In the genomic region with DNA sequence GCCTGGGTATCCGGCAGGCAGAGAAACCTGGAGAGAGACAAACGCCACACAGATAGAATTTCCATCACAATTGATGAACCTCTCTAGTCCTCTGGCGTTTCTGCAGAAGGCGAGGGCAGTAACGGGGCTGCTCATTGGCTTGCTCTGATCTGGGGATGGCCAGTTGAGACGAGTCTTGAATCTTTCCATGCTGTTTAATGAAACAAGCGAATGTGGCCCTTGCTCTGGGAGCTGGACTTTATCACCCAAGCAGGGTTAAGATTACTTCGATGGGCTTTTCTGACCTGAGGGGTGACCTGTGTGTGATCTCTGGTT, we compare ENCODE assay signal across 26 cellular contexts. TPM values are rescaled to one million over a fixed set of nuclear protein-coding genes. Genes with fewer than 3 reads are reported as not detected.
DNase-seq lines count a peak whose midpoint lies in the region; ATAC-seq and TF ChIP-seq lines count a peak whose summit lies in the region.
"Had no signal": no experiment of that assay in that cellular context is flagged by ENCODE, and none has a peak within 500 bp of the region (broad histone marks: within the 10 kb centered on the region; RNA-seq: fewer than 3 reads in every experiment).

No MANE protein-coding gene starts in this region.

- peak overlapping the region; percentile 72 for H3K4me3 Mint-ChIP-seq in WTC11
- H3K4me3 Mint-ChIP-seq in stimulated activated naive CD8-positive, alpha-beta T cell treated with anti-CD3 and anti-CD28 coated beads, Interleukin-15, amount 100 ng/mL, for 72 hours = no peak overlapping the region
- H3K4me3 Mint-ChIP-seq: activated CD4-positive, alpha-beta T cell treated with anti-CD3 and anti-CD28 coated beads, Interleukin-2, amount 10 ng/mL, durations not matched to agents 7 days and 5 days; activated naive CD8-positive, alpha-beta T cell treated with anti-CD3 and anti-CD28 coated beads for 36 hours; nephron; stimulated activated effector memory CD8-positive, alpha-beta T cell treated with anti-CD3 and anti-CD28 coated beads, Interleukin-12 subunit alpha, Interleukin-12 subunit beta, amount 100 ng/mL, for 72 hours had no signal

- peak overlapping the region; percentile 97 for H3K27ac Mint-ChIP-seq in WTC11
- no peak overlapping the region for H3K27ac Mint-ChIP-seq in stimulated activated naive CD8-positive, alpha-beta T cell treated with anti-CD3 and anti-CD28 coated beads, Interleukin-15, amount 100 ng/mL, for 72 hours
- H3K27ac Mint-ChIP-seq: activated CD4-positive, alpha-beta T cell treated with anti-CD3 and anti-CD28 coated beads, Interleukin-2, amount 10 ng/mL, durations not matched to agents 7 days and 5 days; activated naive CD8-positive, alpha-beta T cell treated with anti-CD3 and anti-CD28 coated beads for 36 hours; nephron; stimulated activated effector memory CD8-positive, alpha-beta T cell treated with anti-CD3 and anti-CD28 coated beads, Interleukin-12 subunit alpha, Interleukin-12 subunit beta, amount 100 ng/mL, for 72 hours had no signal

- H3K9me3 Mint-ChIP-seq in WTC11 = no peaks in the 10 kb centered on the region
- H3K9me3 Mint-ChIP-seq in stimulated activated naive CD8-positive, alpha-beta T cell treated with anti-CD3 and anti-CD28 coated beads, Interleukin-15, amount 100 ng/mL, for 72 hours = no peaks in the 10 kb centered on the region
- H3K9me3 Mint-ChIP-seq: activated CD4-positive, alpha-beta T cell treated with anti-CD3 and anti-CD28 coated beads, Interleukin-2, amount 10 ng/mL, durations not matched to agents 7 days and 5 days; activated naive CD8-positive, alpha-beta T cell treated with anti-CD3 and anti-CD28 coated beads for 36 hours; nephron; stimulated activated effector memory CD8-positive, alpha-beta T cell treated with anti-CD3 and anti-CD28 coated beads, Interleukin-12 subunit alpha, Interleukin-12 subunit beta, amount 100 ng/mL, for 72 hours had no signal

- H3K27ac ChIP-seq in substantia nigra (ENCODE audit: low read depth, low read length, poor library complexity, severe bottlenecking) = peak overlapping the region; percentile 14
- H3K27ac ChIP-seq: 22Rv1, left lung, RWPE1, thoracic aorta, VCaP had no signal

- CTCF ChIA-PET in WTC11 (lab: Charles Lee) = interaction anchor here (0.6 to 3.7 kb wide), 33 partner anchors 8 to 678 kb away, joined by 3 to 42 read pairs (median 4); partner anchors contain the start of gene CLMN

- DNase-seq in DMS53 (lab: John Stamatoyannopoulos, UW) (peak; percentile 57), DMS53 treated with DMSO at 0.1 percent for 48 hours (lab: John Stamatoyannopoulos, UW; ENCODE audit: unreplicated experiment) (no peak), WTC11 (ENCODE audit: low spot score) (peak; percentile 42), substantia nigra (lab: John Stamatoyannopoulos, UW) (no peak), kidney glomerular epithelial cell (lab: John Stamatoyannopoulos, UW) (no peak), SHP77 (lab: John Stamatoyannopoulos, UW) (no peak)
- no peak for DNase-seq in stimulated activated naive CD8-positive, alpha-beta T cell treated with anti-CD3 and anti-CD28 coated beads, Interleukin-15, amount 100 ng/mL, for 72 hours
- DNase-seq: cerebellar nuclear complex; effector CD8-positive, alpha-beta T cell; GOT3; hippocampal formation; NCI-H1436 treated with DMSO at 0.1 percent for 48 hours; NCI-H2171; NCI-H524 treated with DMSO at 0.1 percent for 48 hours had no signal

- TF ChIP-seq CTCF in WTC11 (IDR thresholded peaks at IDR 0.05) = no peak

- H3K4me1 Mint-ChIP-seq in WTC11 = peaks cover 37% of the 10 kb centered on the region
- H3K4me1 Mint-ChIP-seq in stimulated activated naive CD8-positive, alpha-beta T cell treated with anti-CD3 and anti-CD28 coated beads, Interleukin-15, amount 100 ng/mL, for 72 hours = peaks cover 5% of the 10 kb centered on the region
- H3K4me1 Mint-ChIP-seq: activated CD4-positive, alpha-beta T cell treated with anti-CD3 and anti-CD28 coated beads, Interleukin-2, amount 10 ng/mL, durations not matched to agents 7 days and 5 days; stimulated activated effector memory CD8-positive, alpha-beta T cell treated with anti-CD3 and anti-CD28 coated beads, Interleukin-12 subunit alpha, Interleukin-12 subunit beta, amount 100 ng/mL, for 72 hours had no signal

- H3K4me3 ChIP-seq in iPS-18c (ENCODE audit: insufficient read depth, low read depth, low read length) = peak overlapping the region; percentile 30; the same call in 1 of the 2 replicates
- H3K4me3 ChIP-seq: left lung, MG63, thoracic aorta had no signal

- peaks cover 15% of the 10 kb centered on the region for H3K27me3 Mint-ChIP-seq in WTC11 (ENCODE audit: low read depth)
- H3K27me3 Mint-ChIP-seq in stimulated activated naive CD8-positive, alpha-beta T cell treated with anti-CD3 and anti-CD28 coated beads, Interleukin-15, amount 100 ng/mL, for 72 hours = peaks cover 80% of the 10 kb centered on the region

- no peaks in the 10 kb centered on the region for H3K36me3 Mint-ChIP-seq in WTC11
- H3K36me3 Mint-ChIP-seq: activated naive CD8-positive, alpha-beta T cell treated with anti-CD3 and anti-CD28 coated beads for 36 hours; stimulated activated effector memory CD8-positive, alpha-beta T cell treated with anti-CD3 and anti-CD28 coated beads, Interleukin-12 subunit alpha, Interleukin-12 subunit beta, amount 100 ng/mL, for 72 hours had no signal

- H3K9me3 ChIP-seq in iPS-18c (ENCODE audit: control insufficient read depth, insufficient read depth, low read length) = no peaks in the 10 kb centered on the region
- H3K9me3 ChIP-seq: left lung, MG63, SK-N-SH, thoracic aorta had no signal

- POLR2A ChIA-PET in WTC11 (lab: Charles Lee) = no interaction called here

- peak; percentile 42 for ATAC-seq in WTC11
- no peak for ATAC-seq in stimulated activated naive CD8-positive, alpha-beta T cell treated with anti-CD3 and anti-CD28 coated beads, Interleukin-15, amount 100 ng/mL, for 72 hours

TF ChIP-seq in WTC11, 78 proteins besides CTCF, POLR2A, EP300 and RAD21:
- TF ChIP-seq NR1H2 (CRISPR knock-in tag; IDR thresholded peaks at IDR 0.05) (no peak), JUN (CRISPR knock-in tag; IDR thresholded peaks at IDR 0.05) (no peak), FOXK1 (CRISPR knock-in tag; IDR thresholded peaks at IDR 0.05) (no peak), NR3C1 (CRISPR knock-in tag; conservative IDR thresholded peaks at IDR 0.05; ENCODE audit: low read depth) (no peak), ZNF219 (CRISPR knock-in tag; IDR thresholded peaks at IDR 0.05; ENCODE audit: borderline replicate concordance) (no peak)
- TF ChIP-seq, protein P1, sequence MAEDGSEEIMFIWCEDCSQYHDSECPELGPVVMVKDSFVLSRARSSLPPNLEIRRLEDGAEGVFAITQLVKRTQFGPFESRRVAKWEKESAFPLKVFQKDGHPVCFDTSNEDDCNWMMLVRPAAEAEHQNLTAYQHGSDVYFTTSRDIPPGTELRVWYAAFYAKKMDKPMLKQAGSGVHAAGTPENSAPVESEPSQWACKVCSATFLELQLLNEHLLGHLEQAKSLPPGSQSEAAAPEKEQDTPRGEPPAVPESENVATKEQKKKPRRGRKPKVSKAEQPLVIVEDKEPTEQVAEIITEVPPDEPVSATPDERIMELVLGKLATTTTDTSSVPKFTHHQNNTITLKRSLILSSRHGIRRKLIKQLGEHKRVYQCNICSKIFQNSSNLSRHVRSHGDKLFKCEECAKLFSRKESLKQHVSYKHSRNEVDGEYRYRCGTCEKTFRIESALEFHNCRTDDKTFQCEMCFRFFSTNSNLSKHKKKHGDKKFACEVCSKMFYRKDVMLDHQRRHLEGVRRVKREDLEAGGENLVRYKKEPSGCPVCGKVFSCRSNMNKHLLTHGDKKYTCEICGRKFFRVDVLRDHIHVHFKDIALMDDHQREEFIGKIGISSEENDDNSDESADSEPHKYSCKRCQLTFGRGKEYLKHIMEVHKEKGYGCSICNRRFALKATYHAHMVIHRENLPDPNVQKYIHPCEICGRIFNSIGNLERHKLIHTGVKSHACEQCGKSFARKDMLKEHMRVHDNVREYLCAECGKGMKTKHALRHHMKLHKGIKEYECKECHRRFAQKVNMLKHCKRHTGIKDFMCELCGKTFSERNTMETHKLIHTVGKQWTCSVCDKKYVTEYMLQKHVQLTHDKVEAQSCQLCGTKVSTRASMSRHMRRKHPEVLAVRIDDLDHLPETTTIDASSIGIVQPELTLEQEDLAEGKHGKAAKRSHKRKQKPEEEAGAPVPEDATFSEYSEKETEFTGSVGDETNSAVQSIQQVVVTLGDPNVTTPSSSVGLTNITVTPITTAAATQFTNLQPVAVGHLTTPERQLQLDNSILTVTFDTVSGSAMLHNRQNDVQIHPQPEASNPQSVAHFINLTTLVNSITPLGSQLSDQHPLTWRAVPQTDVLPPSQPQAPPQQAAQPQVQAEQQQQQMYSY (CRISPR knock-in tag; IDR thresholded peaks at IDR 0.05) = no peak
- TF ChIP-seq, protein P2, sequence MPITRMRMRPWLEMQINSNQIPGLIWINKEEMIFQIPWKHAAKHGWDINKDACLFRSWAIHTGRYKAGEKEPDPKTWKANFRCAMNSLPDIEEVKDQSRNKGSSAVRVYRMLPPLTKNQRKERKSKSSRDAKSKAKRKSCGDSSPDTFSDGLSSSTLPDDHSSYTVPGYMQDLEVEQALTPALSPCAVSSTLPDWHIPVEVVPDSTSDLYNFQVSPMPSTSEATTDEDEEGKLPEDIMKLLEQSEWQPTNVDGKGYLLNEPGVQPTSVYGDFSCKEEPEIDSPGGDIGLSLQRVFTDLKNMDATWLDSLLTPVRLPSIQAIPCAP (CRISPR knock-in tag; IDR thresholded peaks at IDR 0.05) = no peak
- TF ChIP-seq, protein P3, sequence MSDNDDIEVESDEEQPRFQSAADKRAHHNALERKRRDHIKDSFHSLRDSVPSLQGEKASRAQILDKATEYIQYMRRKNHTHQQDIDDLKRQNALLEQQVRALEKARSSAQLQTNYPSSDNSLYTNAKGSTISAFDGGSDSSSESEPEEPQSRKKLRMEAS (CRISPR knock-in tag; IDR thresholded peaks at IDR 0.05) = peak; percentile 15; the same call in 1 of the 2 replicates
TF ChIP-seq in WTC11: peak in this region for 1.

RNA-seq across cellular contexts. Expression of gene CLMN, which starts 42.4 kb away (rescaled TPM):
- total RNA-seq in WTC11 (2021) = 10.4 to 12.2 TPM (median 10.8 TPM) in 3 replicates

Comparison
In these comparisons a context has a peak if more than half of its experiments do, and no peak if none do; other contexts are left out.
1. DNase-seq: peak in DMS53 (single experiment) and WTC11 (single experiment); none in DMS53 treated with DMSO at 0.1 percent for 48 hours (single experiment), substantia nigra (0 of 49), kidney glomerular epithelial cell (single experiment), stimulated activated naive CD8-positive, alpha-beta T cell treated with anti-CD3 and anti-CD28 coated beads, Interleukin-15, amount 100 ng/mL, for 72 hours (0 of 2) and SHP77 (0 of 2).